Comparison of ENCODE assay signal across 1 cellular context in the genomic region with DNA sequence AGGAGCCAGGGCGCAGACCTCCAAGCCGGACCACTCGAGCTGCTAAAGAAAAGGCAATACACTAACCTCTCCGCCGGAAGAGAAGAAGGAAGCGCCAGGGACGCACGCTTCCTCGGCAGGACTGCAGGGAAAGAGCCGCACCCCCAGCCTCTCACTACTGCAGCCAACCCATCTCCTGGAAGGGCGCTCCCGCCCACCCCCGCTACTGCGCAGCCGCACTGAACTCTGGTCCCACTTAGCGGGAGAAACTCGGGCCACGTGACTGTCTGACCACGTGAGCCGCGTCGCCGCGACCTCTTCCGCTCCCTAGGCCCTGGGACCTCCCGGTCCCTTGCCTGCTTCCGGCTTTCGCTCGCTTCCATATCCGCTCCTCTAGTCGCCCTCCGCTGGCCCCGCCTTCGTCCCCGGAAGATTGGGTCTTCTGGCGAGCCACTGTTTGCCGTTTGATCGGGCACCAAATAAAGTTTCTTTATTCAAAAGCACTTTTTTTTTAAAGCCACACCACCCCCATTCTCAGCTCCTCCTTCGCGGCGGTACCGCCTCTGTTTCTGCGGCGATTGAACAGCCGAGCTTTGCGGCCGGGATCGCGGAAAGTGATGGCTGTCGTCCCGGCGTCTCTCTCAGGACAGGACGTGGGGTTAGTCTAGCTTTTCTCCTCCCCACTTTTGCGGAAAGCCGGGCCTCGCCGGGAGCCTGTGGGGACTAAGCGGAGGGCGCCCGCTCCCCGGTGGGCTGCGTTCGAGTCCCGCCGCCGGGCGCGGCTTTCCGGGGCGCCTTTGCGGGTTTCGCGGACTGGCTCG.
TF ChIP-seq lines count a peak whose summit lies in the region.

A gene with protein sequence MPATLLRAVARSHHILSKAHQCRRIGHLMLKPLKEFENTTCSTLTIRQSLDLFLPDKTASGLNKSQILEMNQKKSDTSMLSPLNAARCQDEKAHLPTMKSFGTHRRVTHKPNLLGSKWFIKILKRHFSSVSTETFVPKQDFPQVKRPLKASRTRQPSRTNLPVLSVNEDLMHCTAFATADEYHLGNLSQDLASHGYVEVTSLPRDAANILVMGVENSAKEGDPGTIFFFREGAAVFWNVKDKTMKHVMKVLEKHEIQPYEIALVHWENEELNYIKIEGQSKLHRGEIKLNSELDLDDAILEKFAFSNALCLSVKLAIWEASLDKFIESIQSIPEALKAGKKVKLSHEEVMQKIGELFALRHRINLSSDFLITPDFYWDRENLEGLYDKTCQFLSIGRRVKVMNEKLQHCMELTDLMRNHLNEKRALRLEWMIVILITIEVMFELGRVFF (minus strand): TSS at position 177 of the 800 bp plus-strand sequence. CDS start 6,315 bp downstream, outside the sequence.

TF ChIP-seq in K562, 482 proteins besides CTCF, POLR2A, EP300 and RAD21 (continued from another document and continues in another):
- TF ChIP-seq, protein P1, sequence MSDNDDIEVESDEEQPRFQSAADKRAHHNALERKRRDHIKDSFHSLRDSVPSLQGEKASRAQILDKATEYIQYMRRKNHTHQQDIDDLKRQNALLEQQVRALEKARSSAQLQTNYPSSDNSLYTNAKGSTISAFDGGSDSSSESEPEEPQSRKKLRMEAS (CRISPR knock-in tag; IDR thresholded peaks at IDR 0.05) = peak; percentile 97
- TF ChIP-seq CREB1 (IDR thresholded peaks at IDR 0.05) (peak; percentile 71), CREB1 (CRISPR knock-in tag; IDR thresholded peaks at IDR 0.05) (peak; percentile 78; the same call in 1 of the 2 replicates), ZNF766 (CRISPR knock-in tag; conservative IDR thresholded peaks at IDR 0.05) (no peak), ELF1 (tag; IDR thresholded peaks at IDR 0.05) (peak; percentile 100), GTF2E2 (tag; IDR thresholded peaks at IDR 0.05) (0 out of 2 replicates have a peak, but pooled peaks have one; percentile 9), ARNT (IDR thresholded peaks at IDR 0.05) (peak; percentile 50 to 78; a peak in 3 of 4 replicates), CBFA2T2 (conservative IDR thresholded peaks at IDR 0.05) (peak; percentile 98), SREBF1 (IDR thresholded peaks at IDR 0.05; ENCODE audit: borderline replicate concordance, low read depth, low read length) (no peak), ZNF408 (CRISPR knock-in tag; IDR thresholded peaks at IDR 0.05; ENCODE audit: low read depth) (no peak), JUNB (CRISPR knock-in tag; conservative IDR thresholded peaks at IDR 0.05) (no peak), E2F3 (CRISPR knock-in tag; IDR thresholded peaks at IDR 0.05) (peak; percentile 92), OTX1 (CRISPR knock-in tag; IDR thresholded peaks at IDR 0.05) (no peak), NONO (IDR thresholded peaks at IDR 0.05; ENCODE audit: low read depth in 2 of 2, low read length in 1 of 2) (peak in 1 of 2 experiments; percentile 44; a peak in 2 of 4 replicates), ZKSCAN1 (IDR thresholded peaks at IDR 0.05; ENCODE audit: low read depth, low read length) (peak; percentile 96), ZNF431 (CRISPR knock-in tag; IDR thresholded peaks at IDR 0.05) (peak; percentile 24; the same call in 1 of the 2 replicates), TFAM (CRISPR knock-in tag; conservative IDR thresholded peaks at IDR 0.05) (no peak), TAF7 (tag; IDR thresholded peaks at IDR 0.05) (peak; percentile 56), EWSR1 (IDR thresholded peaks at IDR 0.05; ENCODE audit: borderline replicate concordance, low read depth, partially characterized antibody) (no peak), MAZ (CRISPR knock-in tag; conservative IDR thresholded peaks at IDR 0.05 in 1 of 2, IDR thresholded peaks at IDR 0.05 in 1 of 2) (peak; percentile 86 to 97)
- TF ChIP-seq, protein P2, sequence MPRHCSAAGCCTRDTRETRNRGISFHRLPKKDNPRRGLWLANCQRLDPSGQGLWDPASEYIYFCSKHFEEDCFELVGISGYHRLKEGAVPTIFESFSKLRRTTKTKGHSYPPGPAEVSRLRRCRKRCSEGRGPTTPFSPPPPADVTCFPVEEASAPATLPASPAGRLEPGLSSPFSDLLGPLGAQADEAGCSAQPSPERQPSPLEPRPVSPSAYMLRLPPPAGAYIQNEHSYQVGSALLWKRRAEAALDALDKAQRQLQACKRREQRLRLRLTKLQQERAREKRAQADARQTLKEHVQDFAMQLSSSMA (CRISPR knock-in tag; IDR thresholded peaks at IDR 0.05) = peak; percentile 75; the same call in 1 of the 2 replicates
- TF ChIP-seq, protein P3, sequence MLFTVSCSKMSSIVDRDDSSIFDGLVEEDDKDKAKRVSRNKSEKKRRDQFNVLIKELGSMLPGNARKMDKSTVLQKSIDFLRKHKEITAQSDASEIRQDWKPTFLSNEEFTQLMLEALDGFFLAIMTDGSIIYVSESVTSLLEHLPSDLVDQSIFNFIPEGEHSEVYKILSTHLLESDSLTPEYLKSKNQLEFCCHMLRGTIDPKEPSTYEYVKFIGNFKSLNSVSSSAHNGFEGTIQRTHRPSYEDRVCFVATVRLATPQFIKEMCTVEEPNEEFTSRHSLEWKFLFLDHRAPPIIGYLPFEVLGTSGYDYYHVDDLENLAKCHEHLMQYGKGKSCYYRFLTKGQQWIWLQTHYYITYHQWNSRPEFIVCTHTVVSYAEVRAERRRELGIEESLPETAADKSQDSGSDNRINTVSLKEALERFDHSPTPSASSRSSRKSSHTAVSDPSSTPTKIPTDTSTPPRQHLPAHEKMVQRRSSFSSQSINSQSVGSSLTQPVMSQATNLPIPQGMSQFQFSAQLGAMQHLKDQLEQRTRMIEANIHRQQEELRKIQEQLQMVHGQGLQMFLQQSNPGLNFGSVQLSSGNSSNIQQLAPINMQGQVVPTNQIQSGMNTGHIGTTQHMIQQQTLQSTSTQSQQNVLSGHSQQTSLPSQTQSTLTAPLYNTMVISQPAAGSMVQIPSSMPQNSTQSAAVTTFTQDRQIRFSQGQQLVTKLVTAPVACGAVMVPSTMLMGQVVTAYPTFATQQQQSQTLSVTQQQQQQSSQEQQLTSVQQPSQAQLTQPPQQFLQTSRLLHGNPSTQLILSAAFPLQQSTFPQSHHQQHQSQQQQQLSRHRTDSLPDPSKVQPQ (CRISPR knock-in tag; IDR thresholded peaks at IDR 0.05; ENCODE audit: borderline replicate concordance) = peak; percentile 75; the same call in 1 of the 2 replicates
- TF ChIP-seq, protein P4, sequence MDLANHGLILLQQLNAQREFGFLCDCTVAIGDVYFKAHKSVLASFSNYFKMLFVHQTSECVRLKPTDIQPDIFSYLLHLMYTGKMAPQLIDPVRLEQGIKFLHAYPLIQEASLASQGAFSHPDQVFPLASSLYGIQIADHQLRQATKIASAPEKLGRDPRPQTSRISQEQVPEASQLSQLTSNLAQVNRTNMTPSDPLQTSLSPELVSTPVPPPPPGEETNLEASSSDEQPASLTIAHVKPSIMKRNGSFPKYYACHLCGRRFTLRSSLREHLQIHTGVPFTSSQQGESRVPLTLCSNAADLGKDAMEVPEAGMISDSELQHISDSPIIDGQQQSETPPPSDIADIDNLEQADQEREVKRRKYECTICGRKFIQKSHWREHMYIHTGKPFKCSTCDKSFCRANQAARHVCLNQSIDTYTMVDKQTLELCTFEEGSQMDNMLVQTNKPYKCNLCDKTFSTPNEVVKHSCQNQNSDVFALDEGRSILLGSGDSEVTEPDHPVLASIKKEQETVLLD (IDR thresholded peaks at IDR 0.05) = peak; percentile 95
- TF ChIP-seq, protein P5, sequence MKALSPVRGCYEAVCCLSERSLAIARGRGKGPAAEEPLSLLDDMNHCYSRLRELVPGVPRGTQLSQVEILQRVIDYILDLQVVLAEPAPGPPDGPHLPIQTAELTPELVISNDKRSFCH (CRISPR knock-in tag; IDR thresholded peaks at IDR 0.05) = no peak
- TF ChIP-seq, protein P5 (tag; IDR thresholded peaks at IDR 0.05) = no peak
- TF ChIP-seq, protein P6, sequence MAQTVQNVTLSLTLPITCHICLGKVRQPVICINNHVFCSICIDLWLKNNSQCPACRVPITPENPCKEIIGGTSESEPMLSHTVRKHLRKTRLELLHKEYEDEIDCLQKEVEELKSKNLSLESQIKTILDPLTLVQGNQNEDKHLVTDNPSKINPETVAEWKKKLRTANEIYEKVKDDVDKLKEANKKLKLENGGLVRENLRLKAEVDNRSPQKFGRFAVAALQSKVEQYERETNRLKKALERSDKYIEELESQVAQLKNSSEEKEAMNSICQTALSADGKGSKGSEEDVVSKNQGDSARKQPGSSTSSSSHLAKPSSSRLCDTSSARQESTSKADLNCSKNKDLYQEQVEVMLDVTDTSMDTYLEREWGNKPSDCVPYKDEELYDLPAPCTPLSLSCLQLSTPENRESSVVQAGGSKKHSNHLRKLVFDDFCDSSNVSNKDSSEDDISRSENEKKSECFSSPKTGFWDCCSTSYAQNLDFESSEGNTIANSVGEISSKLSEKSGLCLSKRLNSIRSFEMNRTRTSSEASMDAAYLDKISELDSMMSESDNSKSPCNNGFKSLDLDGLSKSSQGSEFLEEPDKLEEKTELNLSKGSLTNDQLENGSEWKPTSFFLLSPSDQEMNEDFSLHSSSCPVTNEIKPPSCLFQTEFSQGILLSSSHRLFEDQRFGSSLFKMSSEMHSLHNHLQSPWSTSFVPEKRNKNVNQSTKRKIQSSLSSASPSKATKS (CRISPR knock-in tag; IDR thresholded peaks at IDR 0.05) = no peak
- TF ChIP-seq, protein P7, sequence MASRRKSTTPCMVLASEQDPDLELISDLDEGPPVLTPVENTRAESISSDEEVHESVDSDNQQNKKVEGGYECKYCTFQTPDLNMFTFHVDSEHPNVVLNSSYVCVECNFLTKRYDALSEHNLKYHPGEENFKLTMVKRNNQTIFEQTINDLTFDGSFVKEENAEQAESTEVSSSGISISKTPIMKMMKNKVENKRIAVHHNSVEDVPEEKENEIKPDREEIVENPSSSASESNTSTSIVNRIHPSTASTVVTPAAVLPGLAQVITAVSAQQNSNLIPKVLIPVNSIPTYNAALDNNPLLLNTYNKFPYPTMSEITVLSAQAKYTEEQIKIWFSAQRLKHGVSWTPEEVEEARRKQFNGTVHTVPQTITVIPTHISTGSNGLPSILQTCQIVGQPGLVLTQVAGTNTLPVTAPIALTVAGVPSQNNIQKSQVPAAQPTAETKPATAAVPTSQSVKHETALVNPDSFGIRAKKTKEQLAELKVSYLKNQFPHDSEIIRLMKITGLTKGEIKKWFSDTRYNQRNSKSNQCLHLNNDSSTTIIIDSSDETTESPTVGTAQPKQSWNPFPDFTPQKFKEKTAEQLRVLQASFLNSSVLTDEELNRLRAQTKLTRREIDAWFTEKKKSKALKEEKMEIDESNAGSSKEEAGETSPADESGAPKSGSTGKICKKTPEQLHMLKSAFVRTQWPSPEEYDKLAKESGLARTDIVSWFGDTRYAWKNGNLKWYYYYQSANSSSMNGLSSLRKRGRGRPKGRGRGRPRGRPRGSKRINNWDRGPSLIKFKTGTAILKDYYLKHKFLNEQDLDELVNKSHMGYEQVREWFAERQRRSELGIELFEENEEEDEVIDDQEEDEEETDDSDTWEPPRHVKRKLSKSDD (conservative IDR thresholded peaks at IDR 0.05; ENCODE audit: low read length) = no peak; the same call in 1 of the 2 replicates
- TF ChIP-seq, protein P8, sequence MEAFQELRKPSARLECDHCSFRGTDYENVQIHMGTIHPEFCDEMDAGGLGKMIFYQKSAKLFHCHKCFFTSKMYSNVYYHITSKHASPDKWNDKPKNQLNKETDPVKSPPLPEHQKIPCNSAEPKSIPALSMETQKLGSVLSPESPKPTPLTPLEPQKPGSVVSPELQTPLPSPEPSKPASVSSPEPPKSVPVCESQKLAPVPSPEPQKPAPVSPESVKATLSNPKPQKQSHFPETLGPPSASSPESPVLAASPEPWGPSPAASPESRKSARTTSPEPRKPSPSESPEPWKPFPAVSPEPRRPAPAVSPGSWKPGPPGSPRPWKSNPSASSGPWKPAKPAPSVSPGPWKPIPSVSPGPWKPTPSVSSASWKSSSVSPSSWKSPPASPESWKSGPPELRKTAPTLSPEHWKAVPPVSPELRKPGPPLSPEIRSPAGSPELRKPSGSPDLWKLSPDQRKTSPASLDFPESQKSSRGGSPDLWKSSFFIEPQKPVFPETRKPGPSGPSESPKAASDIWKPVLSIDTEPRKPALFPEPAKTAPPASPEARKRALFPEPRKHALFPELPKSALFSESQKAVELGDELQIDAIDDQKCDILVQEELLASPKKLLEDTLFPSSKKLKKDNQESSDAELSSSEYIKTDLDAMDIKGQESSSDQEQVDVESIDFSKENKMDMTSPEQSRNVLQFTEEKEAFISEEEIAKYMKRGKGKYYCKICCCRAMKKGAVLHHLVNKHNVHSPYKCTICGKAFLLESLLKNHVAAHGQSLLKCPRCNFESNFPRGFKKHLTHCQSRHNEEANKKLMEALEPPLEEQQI (IDR thresholded peaks at IDR 0.05) = peak; percentile 40; the same call in 1 of the 2 replicates
- TF ChIP-seq, protein P9, sequence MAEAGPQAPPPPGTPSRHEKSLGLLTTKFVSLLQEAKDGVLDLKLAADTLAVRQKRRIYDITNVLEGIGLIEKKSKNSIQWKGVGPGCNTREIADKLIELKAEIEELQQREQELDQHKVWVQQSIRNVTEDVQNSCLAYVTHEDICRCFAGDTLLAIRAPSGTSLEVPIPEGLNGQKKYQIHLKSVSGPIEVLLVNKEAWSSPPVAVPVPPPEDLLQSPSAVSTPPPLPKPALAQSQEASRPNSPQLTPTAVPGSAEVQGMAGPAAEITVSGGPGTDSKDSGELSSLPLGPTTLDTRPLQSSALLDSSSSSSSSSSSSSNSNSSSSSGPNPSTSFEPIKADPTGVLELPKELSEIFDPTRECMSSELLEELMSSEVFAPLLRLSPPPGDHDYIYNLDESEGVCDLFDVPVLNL (CRISPR knock-in tag; IDR thresholded peaks at IDR 0.05; ENCODE audit: low read depth) = peak; percentile 85
- TF ChIP-seq, protein P10, sequence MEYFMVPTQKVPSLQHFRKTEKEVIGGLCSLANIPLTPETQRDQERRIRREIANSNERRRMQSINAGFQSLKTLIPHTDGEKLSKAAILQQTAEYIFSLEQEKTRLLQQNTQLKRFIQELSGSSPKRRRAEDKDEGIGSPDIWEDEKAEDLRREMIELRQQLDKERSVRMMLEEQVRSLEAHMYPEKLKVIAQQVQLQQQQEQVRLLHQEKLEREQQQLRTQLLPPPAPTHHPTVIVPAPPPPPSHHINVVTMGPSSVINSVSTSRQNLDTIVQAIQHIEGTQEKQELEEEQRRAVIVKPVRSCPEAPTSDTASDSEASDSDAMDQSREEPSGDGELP (CRISPR knock-in tag; IDR thresholded peaks at IDR 0.05; ENCODE audit: borderline replicate concordance) = peak; percentile 92
- TF ChIP-seq, protein P11, sequence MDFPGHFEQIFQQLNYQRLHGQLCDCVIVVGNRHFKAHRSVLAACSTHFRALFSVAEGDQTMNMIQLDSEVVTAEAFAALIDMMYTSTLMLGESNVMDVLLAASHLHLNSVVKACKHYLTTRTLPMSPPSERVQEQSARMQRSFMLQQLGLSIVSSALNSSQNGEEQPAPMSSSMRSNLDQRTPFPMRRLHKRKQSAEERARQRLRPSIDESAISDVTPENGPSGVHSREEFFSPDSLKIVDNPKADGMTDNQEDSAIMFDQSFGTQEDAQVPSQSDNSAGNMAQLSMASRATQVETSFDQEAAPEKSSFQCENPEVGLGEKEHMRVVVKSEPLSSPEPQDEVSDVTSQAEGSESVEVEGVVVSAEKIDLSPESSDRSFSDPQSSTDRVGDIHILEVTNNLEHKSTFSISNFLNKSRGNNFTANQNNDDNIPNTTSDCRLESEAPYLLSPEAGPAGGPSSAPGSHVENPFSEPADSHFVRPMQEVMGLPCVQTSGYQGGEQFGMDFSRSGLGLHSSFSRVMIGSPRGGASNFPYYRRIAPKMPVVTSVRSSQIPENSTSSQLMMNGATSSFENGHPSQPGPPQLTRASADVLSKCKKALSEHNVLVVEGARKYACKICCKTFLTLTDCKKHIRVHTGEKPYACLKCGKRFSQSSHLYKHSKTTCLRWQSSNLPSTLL (IDR thresholded peaks at IDR 0.05) = no peak
